In genomic region chr10:24494236-24494635, GRCh38 we compare ENCODE assay signal across 18 cellular contexts.
A peak's percentile ranks its signal among the peaks of the same experiment; 100 is the strongest.
DNase-seq lines count a peak whose midpoint lies in the region; ATAC-seq and TF ChIP-seq lines count a peak whose summit lies in the region.
"Had no signal": no experiment of that assay in that cellular context is flagged by ENCODE, and none has a peak within 500 bp of the region (broad histone marks: within the 10 kb centered on the region; RNA-seq: fewer than 3 reads in every experiment).

No MANE protein-coding gene starts in this region.

- TF ChIP-seq CTCF in Caco-2 (IDR thresholded peaks at IDR 0.05; ENCODE audit: insufficient read depth in 1 of 2, low read depth in 1 of 2, low read length in 1 of 2, severe bottlenecking in 1 of 2, unreplicated experiment in 1 of 2) (no peak), endothelial cell (IDR thresholded peaks at IDR 0.05; ENCODE audit: unreplicated experiment) (no peak), prostate gland (IDR thresholded peaks at IDR 0.05) (peak in 1 of 4 experiments; percentile 35), heart right ventricle (IDR thresholded peaks at IDR 0.05) (no peak)

- ATAC-seq in heart right ventricle (no peak), GM19023 (IDR thresholded peaks at IDR 0.05; ENCODE audit: unreplicated experiment) (no peak)
- ATAC-seq: K562, Panc1 had no signal

- POLR2A ChIA-PET in Caco-2 (lab: Charles Lee), result no interaction called here

- no peaks in the 10 kb centered on the region for H3K9me3 Mint-ChIP-seq in Caco-2 (ENCODE audit: unreplicated experiment)
- no peaks in the 10 kb centered on the region for H3K9me3 Mint-ChIP-seq in endothelial cell (ENCODE audit: unreplicated experiment)

- H3K27ac ChIP-seq in HUES48 (ENCODE audit: low read depth, low read length), result peak overlapping the region; percentile 10
- H3K27ac ChIP-seq in prostate gland, result peak overlapping the region; percentile 79 to 80
- no peak overlapping the region for H3K27ac ChIP-seq in heart right ventricle

- DNase-seq in Caco-2 (peak in 1 of 2 experiments; percentile 49), endothelial cell (ENCODE audit: low spot score) (no peak), prostate gland (ENCODE audit: low spot score) (peak; percentile 84), heart right ventricle (no peak), NCI-H187 (lab: John Stamatoyannopoulos, UW) (no peak)
- DNase-seq: Calu3; CD4-positive, CD25-positive, alpha-beta regulatory T cell; DMS53; HCEC 1CT; NCI-H1417 treated with DMSO at 0.1 percent for 48 hours; NCI-H2029 treated with DMSO at 0.1 percent for 48 hours; NCI-H2171 treated with DMSO at 0.1 percent for 48 hours; NCI-H446 treated with DMSO at 0.1 percent for 48 hours; SK-N-SH had no signal

- H3K9me3 ChIP-seq in Caco-2 (no peaks in the 10 kb centered on the region), HUES48 (ENCODE audit: control insufficient read depth, insufficient read depth, low read length) (no peaks in the 10 kb centered on the region), prostate gland (no peaks in the 10 kb centered on the region), heart right ventricle (no peaks in the 10 kb centered on the region)
- H3K9me3 ChIP-seq: SK-N-SH had no signal

- no peak overlapping the region for H3K9ac ChIP-seq in HUES48 (ENCODE audit: low read depth, low read length)
- H3K9ac ChIP-seq: SK-N-SH had no signal

- H3K4me1 ChIP-seq in Caco-2 (0 out of 2 replicates have a peak, but pooled peaks cover 11% of the 10 kb centered on the region), HUES48 (ENCODE audit: control insufficient read depth, insufficient read depth, low read length) (peaks cover 17% of the 10 kb centered on the region), prostate gland (replicated peaks) (peaks cover 8% of the 10 kb centered on the region), heart right ventricle (peaks cover 0 to 15% (median 0%) of the 10 kb centered on the region in 9 donors)

- H3K27ac Mint-ChIP-seq in Caco-2 (ENCODE audit: unreplicated experiment) (peak overlapping the region; percentile 60), endothelial cell (ENCODE audit: unreplicated experiment) (peak overlapping the region; percentile 25)
- H3K27ac Mint-ChIP-seq: CD4-positive, CD25-positive, alpha-beta regulatory T cell had no signal

- intact Hi-C loops in Caco-2 (cut with micrococcal nuclease; ENCODE audit: unreplicated experiment) (no loop called here), prostate gland (cut with DNase I) (no loop called here), heart right ventricle (cut with DNase I) (no loop called here)

- WGBS in prostate gland, result 40% methylated on average over 8 of the region's 8 CpGs
- 93 to 94% methylated on average over 8 of the region's 8 CpGs for WGBS in heart right ventricle, 2 donors

- BruUV-seq in Caco-2 (replicated peaks; lab: Mats Ljungman, UMichigan), result no TSS peak

- CTCF ChIA-PET in Caco-2 (lab: Charles Lee), result interaction anchor here (0.7 to 1.4 kb wide), 2 partner anchors 75 to 111 kb away, joined by 3 read pairs; no protein-coding TSS in a partner anchor

- H3K4me3 Mint-ChIP-seq in Caco-2 (ENCODE audit: unreplicated experiment) (no peak overlapping the region), endothelial cell (ENCODE audit: unreplicated experiment) (no peak overlapping the region)
- H3K4me3 Mint-ChIP-seq: CD4-positive, CD25-positive, alpha-beta regulatory T cell had no signal

- H3K36me3 ChIP-seq in Caco-2 (ENCODE audit: control insufficient read depth, insufficient read depth, low read length) (peaks cover 6% of the 10 kb centered on the region), HUES48 (ENCODE audit: control insufficient read depth, insufficient read depth, low read length) (no peaks in the 10 kb centered on the region), prostate gland (no peaks in the 10 kb centered on the region), heart right ventricle (peaks cover 0 to 58% (median 5%) of the 10 kb centered on the region in 9 donors)

- H3K27me3 ChIP-seq in Caco-2 (replicated peaks; ENCODE audit: control insufficient read depth, insufficient read depth, low read length) (no peaks in the 10 kb centered on the region), HUES48 (ENCODE audit: control insufficient read depth, insufficient read depth, low read length) (no peaks in the 10 kb centered on the region), prostate gland (replicated peaks; ENCODE audit: insufficient read depth) (no peaks in the 10 kb centered on the region), heart right ventricle (no peaks in the 10 kb centered on the region)

- H3K36me3 Mint-ChIP-seq in Caco-2 (ENCODE audit: insufficient read depth, unreplicated experiment) (peaks cover 95% of the 10 kb centered on the region), endothelial cell (ENCODE audit: low read depth, unreplicated experiment) (peaks cover 21% of the 10 kb centered on the region)
- H3K36me3 Mint-ChIP-seq: CD4-positive, CD25-positive, alpha-beta regulatory T cell had no signal

- H3K4me3 ChIP-seq in Caco-2 (ENCODE audit: low read depth, low read length), result no peak overlapping the region
- H3K4me3 ChIP-seq in HUES48 (ENCODE audit: low read depth, low read length), result no peak overlapping the region
- H3K4me3 ChIP-seq in prostate gland, result no peak overlapping the region
- no peak overlapping the region for H3K4me3 ChIP-seq in heart right ventricle
- H3K4me3 ChIP-seq: K562 had no signal

- TF ChIP-seq POLR2A in prostate gland (IDR thresholded peaks at IDR 0.05), result no peak

- H3K27me3 Mint-ChIP-seq in Caco-2 (ENCODE audit: insufficient read depth, unreplicated experiment) (no peaks in the 10 kb centered on the region), endothelial cell (ENCODE audit: unreplicated experiment) (peaks cover 2% of the 10 kb centered on the region)
- H3K27me3 Mint-ChIP-seq: CD4-positive, CD25-positive, alpha-beta regulatory T cell had no signal

- H3K4me1 Mint-ChIP-seq in Caco-2 (ENCODE audit: low read depth, unreplicated experiment) (peaks cover 25% of the 10 kb centered on the region), endothelial cell (ENCODE audit: unreplicated experiment) (peaks cover 25% of the 10 kb centered on the region)
- H3K4me1 Mint-ChIP-seq: CD4-positive, CD25-positive, alpha-beta regulatory T cell had no signal

Comparison
In these comparisons a context has a peak if more than half of its experiments do, and no peak if none do; other contexts are left out.
1. H3K27ac ChIP-seq: peak in HUES48 (single experiment) and prostate gland (2 of 2); none in heart right ventricle (0 of 10).